Comparison of ENCODE assay signal across 27 cellular contexts in the genomic region with DNA sequence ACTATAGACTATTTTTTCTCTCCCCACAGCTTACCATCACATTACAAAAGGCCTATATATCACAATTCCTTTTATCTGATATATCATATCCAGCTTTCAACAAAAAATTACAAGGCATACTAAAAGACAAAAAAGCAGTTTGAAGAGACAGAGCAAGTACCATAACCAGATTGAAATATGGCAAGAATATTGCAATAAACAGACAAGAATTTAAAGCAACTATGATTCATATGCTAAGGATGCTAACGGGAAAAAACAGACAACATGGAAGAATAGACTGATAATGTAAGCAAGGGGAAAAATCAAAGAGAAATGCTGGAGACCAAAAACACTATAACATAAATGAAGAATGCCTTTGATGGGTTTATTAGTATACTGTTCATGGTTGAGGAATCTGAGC.
"Had no signal": no experiment of that assay in that cellular context is flagged by ENCODE, and none has a peak within 500 bp of the region (broad histone marks: within the 10 kb centered on the region; RNA-seq: fewer than 3 reads in every experiment).

No MANE protein-coding gene starts in this region.

- H3K4me1 Mint-ChIP-seq: natural killer cell; stimulated activated naive CD8-positive, alpha-beta T cell treated with anti-CD3 and anti-CD28 coated beads, Interleukin-15, amount 100 ng/mL, for 72 hours had no signal

- H3K4me1 ChIP-seq: testis had no signal

- H3K27ac Mint-ChIP-seq: naive thymus-derived CD4-positive, alpha-beta T cell; natural killer cell; nephron; stimulated activated memory B cell treated with anti-CD40 and anti-IgM and Interleukin-4, amounts not matched to agents 10 μg/mL and 1 μg/mL and 100 μg/mL, for 72 hours; stimulated activated naive CD8-positive, alpha-beta T cell treated with anti-CD3 and anti-CD28 coated beads, Interleukin-15, amount 100 ng/mL, for 72 hours; type B pancreatic cell had no signal

- H3K36me3 Mint-ChIP-seq: natural killer cell had no signal

- H3K27me3 ChIP-seq: neutrophil, pancreas, right lobe of liver, sigmoid colon, suprapubic skin, testis, tibial artery, transverse colon, upper lobe of right lung, uterus had no signal

- H3K4me3 Mint-ChIP-seq: naive thymus-derived CD4-positive, alpha-beta T cell; natural killer cell; nephron; stimulated activated memory B cell treated with anti-CD40 and anti-IgM and Interleukin-4, amounts not matched to agents 10 μg/mL and 1 μg/mL and 100 μg/mL, for 72 hours; stimulated activated naive CD8-positive, alpha-beta T cell treated with anti-CD3 and anti-CD28 coated beads, Interleukin-15, amount 100 ng/mL, for 72 hours; type B pancreatic cell had no signal

- H3K27me3 Mint-ChIP-seq: type B pancreatic cell had no signal

- H3K27ac ChIP-seq: neutrophil, pancreas, prostate gland, right lobe of liver, sigmoid colon, suprapubic skin, testis, tibial artery, transverse colon, upper lobe of right lung, uterus had no signal

- FAIRE-seq: pancreas, small intestine had no signal

- DNase-seq: naive thymus-derived CD4-positive, alpha-beta T cell; natural killer cell; nucleus accumbens; pancreas; right cardiac atrium; right lobe of liver; sigmoid colon; small intestine; stimulated activated CD4-positive, alpha-beta T cell treated with anti-CD3 and anti-CD28 coated beads, Interleukin-1b, Interleukin-23, amount 100 ng/mL, for 48 hours; stimulated activated CD4-positive, alpha-beta T cell treated with anti-CD3 and anti-CD28 coated beads, Interleukin-4, amount 100 ng/mL, for 1 hour; stimulated activated CD4-positive, alpha-beta T cell treated with anti-CD3 and anti-CD28 coated beads, Interleukin-4, amount 100 ng/mL, for 4 hours; stimulated activated CD8-positive, alpha-beta memory T cell treated with anti-CD3 and anti-CD28 coated beads, Interleukin-4, amount 100 ng/mL, for 48 hours; stimulated activated naive CD4-positive, alpha-beta T cell; stimulated activated naive CD8-positive, alpha-beta T cell treated with anti-CD3 and anti-CD28 coated beads, Interleukin-15, amount 100 ng/mL, for 72 hours; stimulated activated naive CD8-positive, alpha-beta T cell treated with anti-CD3 and anti-CD28 coated beads, Interleukin-15, Interleukin-2, amounts not matched to agents 100 U/mL and 50 U/mL, for 24 hours; substantia nigra; testis; tibial artery; transverse colon; upper lobe of right lung; uterus had no signal

- H3K9me3 ChIP-seq: neutrophil, pancreas, prostate gland, right lobe of liver, suprapubic skin, testis, transverse colon, upper lobe of right lung, uterus had no signal

- H3K36me3 ChIP-seq: neutrophil, pancreas, prostate gland, right lobe of liver, sigmoid colon, suprapubic skin, tibial artery, transverse colon, upper lobe of right lung, uterus had no signal

- H3K4me3 ChIP-seq: pancreas, prostate gland, right lobe of liver, sigmoid colon, suprapubic skin, testis, tibial artery, transverse colon, upper lobe of right lung, uterus had no signal
